Comparison of ENCODE assay signal across 12 cellular contexts in genomic region chr19:1093330-1093729, GRCh38. TPM values are rescaled to one million over a fixed set of nuclear protein-coding genes. Genes with fewer than 3 reads are reported as not detected.
DNase-seq lines count a peak whose midpoint lies in the region; ATAC-seq and TF ChIP-seq lines count a peak whose summit lies in the region.
"Had no signal": no experiment of that assay in that cellular context is flagged by ENCODE, and none has a peak within 500 bp of the region (broad histone marks: within the 10 kb centered on the region; RNA-seq: fewer than 3 reads in every experiment).

No MANE protein-coding gene starts in this region.

- no TSS peak for BruUV-seq in Panc1 (replicated peaks; lab: Mats Ljungman, UMichigan)

- no peaks in the 10 kb centered on the region for H3K27me3 Mint-ChIP-seq in activated T-cell treated with anti-CD3 and anti-CD28 coated beads, Interleukin-2, amount 50 U/mL, for 4 hours (ENCODE audit: low read depth)
- H3K27me3 Mint-ChIP-seq in stimulated activated naive B cell treated with anti-CD40 and anti-IgM and Interleukin-4, amounts not matched to agents 10 μg/mL and 1 μg/mL and 100 μg/mL, for 72 hours = no peaks in the 10 kb centered on the region

- TF ChIP-seq CTCF in Panc1 (IDR thresholded peaks at IDR 0.05) (no peak), epithelial cell of proximal tubule (conservative IDR thresholded peaks at IDR 0.05; ENCODE audit: low read depth, low read length) (no peak), testis (IDR thresholded peaks at IDR 0.05) (no peak)

- 77 to 89% methylated on average over 15 of the region's 15 CpGs for WGBS in testis, 2 donors

- H3K4me1 ChIP-seq in Panc1 (ENCODE audit: control insufficient read depth, insufficient read depth, low read length) = peaks cover 15% of the 10 kb centered on the region
- peaks cover 12% of the 10 kb centered on the region for H3K4me1 ChIP-seq in testis

- POLR2A ChIA-PET in Panc1 (lab: Charles Lee) = interaction anchor here (0.9 kb wide), 1 partner anchor 10 kb away, joined by 3 read pairs; no protein-coding TSS in a partner anchor

- H3K4me3 ChIP-seq in Panc1 (ENCODE audit: low read depth in 2 of 2, low read length in 2 of 2) (peak overlapping the region; percentile 83 to 87), epithelial cell of proximal tubule (ENCODE audit: low read depth, low read length) (peak overlapping the region; percentile 98), testis (no peak overlapping the region)

- CTCF ChIA-PET in Panc1 (lab: Charles Lee) = no interaction called here

- no peak for ATAC-seq in activated T-cell treated with anti-CD3 and anti-CD28 coated beads, Interleukin-2, amount 50 U/mL, for 4 hours
- no peak for ATAC-seq in Panc1
- ATAC-seq in stimulated activated naive B cell treated with anti-CD40 and anti-IgM and Interleukin-4, amounts not matched to agents 10 μg/mL and 1 μg/mL and 100 μg/mL, for 72 hours (replicated peaks) = no peak

- intact Hi-C loops in Panc1 (cut with micrococcal nuclease; ENCODE audit: unreplicated experiment) = no loop called here
- intact Hi-C loops in testis (cut with DNase I; ENCODE audit: low total_unique reads) = no loop called here

- in situ Hi-C loops in Panc1 (cut with HindIII; ENCODE audit: low pct_unique_long_range_greater_than_20kb, low sequenced_read_pairs) = no loop called here

- no peaks in the 10 kb centered on the region for H3K27me3 ChIP-seq in Panc1 (ENCODE audit: control insufficient read depth, insufficient read depth, low read length)
- no peaks in the 10 kb centered on the region for H3K27me3 ChIP-seq in testis

- H3K9me3 ChIP-seq in Panc1 (ENCODE audit: control insufficient read depth, insufficient read depth, low read depth, low read length) = no peaks in the 10 kb centered on the region
- no peaks in the 10 kb centered on the region for H3K9me3 ChIP-seq in testis

- H3K36me3 ChIP-seq in Panc1 (ENCODE audit: control insufficient read depth, insufficient read depth, low read length) (no peaks in the 10 kb centered on the region; the same call in none of the 2 replicates), testis (ENCODE audit: low read depth, missing control alignments) (no peaks in the 10 kb centered on the region)

- H3K4me1 Mint-ChIP-seq in activated T-cell treated with anti-CD3 and anti-CD28 coated beads, Interleukin-2, amount 50 U/mL, for 4 hours (ENCODE audit: low read depth) = peaks cover 48% of the 10 kb centered on the region
- H3K4me1 Mint-ChIP-seq in stimulated activated naive B cell treated with anti-CD40 and anti-IgM and Interleukin-4, amounts not matched to agents 10 μg/mL and 1 μg/mL and 100 μg/mL, for 72 hours = peaks cover 29 to 44% of the 10 kb centered on the region in 2 donors

- peaks cover 3% of the 10 kb centered on the region for H3K36me3 Mint-ChIP-seq in activated T-cell treated with anti-CD3 and anti-CD28 coated beads, Interleukin-2, amount 50 U/mL, for 4 hours (ENCODE audit: insufficient read depth)
- H3K36me3 Mint-ChIP-seq in stimulated activated naive B cell treated with anti-CD40 and anti-IgM and Interleukin-4, amounts not matched to agents 10 μg/mL and 1 μg/mL and 100 μg/mL, for 72 hours = peaks cover 27 to 33% of the 10 kb centered on the region in 2 donors

- DNase-seq in activated T-cell treated with anti-CD3 and anti-CD28 coated beads, Interleukin-2, amount 50 U/mL, for 4 hours = no peak
- no peak for DNase-seq in activated T-cell treated with anti-CD3 and anti-CD28 coated beads for 4 hours
- no peak for DNase-seq in Panc1 (ENCODE audit: low read depth, low spot score)
- no peak for DNase-seq in epithelial cell of proximal tubule (ENCODE audit: low read depth)
- no peak for DNase-seq in stimulated activated naive B cell treated with anti-CD40 and anti-IgM and Interleukin-4, amounts not matched to agents 10 μg/mL and 1 μg/mL and 100 μg/mL, for 72 hours
- no peak for DNase-seq in central memory CD4-positive, alpha-beta T cell
- no peak for DNase-seq in NCI-H146 treated with DMSO at 0.1 percent for 48 hours (lab: John Stamatoyannopoulos, UW; ENCODE audit: unreplicated experiment)
- no peak for DNase-seq in testis
- DNase-seq: activated gamma-delta T cell, C1 segment of cervical spinal cord, NCI-H2227 treated with DMSO at 0.1 percent for 48 hours, occipital lobe had no signal

- H3K9me3 Mint-ChIP-seq in activated T-cell treated with anti-CD3 and anti-CD28 coated beads, Interleukin-2, amount 50 U/mL, for 4 hours = no peaks in the 10 kb centered on the region
- no peaks in the 10 kb centered on the region for H3K9me3 Mint-ChIP-seq in stimulated activated naive B cell treated with anti-CD40 and anti-IgM and Interleukin-4, amounts not matched to agents 10 μg/mL and 1 μg/mL and 100 μg/mL, for 72 hours

- TF ChIP-seq POLR2A in testis (IDR thresholded peaks at IDR 0.05) = no peak

- H3K27ac Mint-ChIP-seq in stimulated activated naive B cell treated with anti-CD40 and anti-IgM and Interleukin-4, amounts not matched to agents 10 μg/mL and 1 μg/mL and 100 μg/mL, for 72 hours = peak overlapping the region; percentile 56

- peak overlapping the region; percentile 92 for H3K4me3 Mint-ChIP-seq in activated T-cell treated with anti-CD3 and anti-CD28 coated beads, Interleukin-2, amount 50 U/mL, for 4 hours
- peak overlapping the region; percentile 94 to 96 for H3K4me3 Mint-ChIP-seq in stimulated activated naive B cell treated with anti-CD40 and anti-IgM and Interleukin-4, amounts not matched to agents 10 μg/mL and 1 μg/mL and 100 μg/mL, for 72 hours

- H3K27ac ChIP-seq in Panc1 (ENCODE audit: low read length) (peak overlapping the region; percentile 87), testis (no peak overlapping the region)

RNA-seq across cellular contexts. Expression of gene POLR2E, which starts 1.8 kb away (rescaled TPM):
- 100 to 1,000 TPM; 303 to 380 (median 323) TPM for total RNA-seq in activated T-cell treated with anti-CD3 and anti-CD28 coated beads, Interleukin-2, amount 50 U/mL, for 4 hours
- 279 TPM for total RNA-seq in Panc1 (2021; ENCODE audit: unreplicated experiment)
- 538 TPM for polyA plus RNA-seq in Panc1 (2012; ENCODE audit: insufficient read length)
- 248 and 349 TPM in 2 replicates for total RNA-seq in epithelial cell of proximal tubule
- 100 to 1,000 TPM in 1 of 2 donors, 10 to 100 TPM in 1; 96.5 to 143 TPM for total RNA-seq in testis
- 246 TPM for polyA plus RNA-seq in testis (ENCODE audit: insufficient read depth, low read depth, low replicate concordance)

RNA-seq across cellular contexts. Expression of gene GPX4, which starts 10.5 kb away (rescaled TPM):
- 100 to 1,000 TPM; 148 to 165 (median 162) TPM for total RNA-seq in activated T-cell treated with anti-CD3 and anti-CD28 coated beads, Interleukin-2, amount 50 U/mL, for 4 hours
- total RNA-seq in Panc1 (2021; ENCODE audit: unreplicated experiment) (577 TPM), epithelial cell of proximal tubule (457 and 656 TPM in 2 replicates), testis (1,000 to 10,000 TPM; 1,153 to 1,773 TPM)
- polyA plus RNA-seq in Panc1 (2012; ENCODE audit: insufficient read length) = 1,363 TPM
- 1,893 TPM for polyA plus RNA-seq in testis (ENCODE audit: insufficient read depth, low read depth, low replicate concordance)

RNA-seq across cellular contexts. Expression of gene ARHGAP45, which starts 26.4 kb away (rescaled TPM):
- 100 to 1,000 TPM; 128 to 133 (median 133) TPM for total RNA-seq in activated T-cell treated with anti-CD3 and anti-CD28 coated beads, Interleukin-2, amount 50 U/mL, for 4 hours
- 27.8 TPM for total RNA-seq in Panc1 (2021; ENCODE audit: unreplicated experiment)
- polyA plus RNA-seq in Panc1 (2012; ENCODE audit: insufficient read length) = 34.5 TPM
- 6.2 and 6.7 TPM in 2 replicates for total RNA-seq in epithelial cell of proximal tubule
- total RNA-seq in testis = 10 to 100 TPM; 20.7 to 31.7 TPM
- 14.1 TPM for polyA plus RNA-seq in testis (ENCODE audit: insufficient read depth, low read depth, low replicate concordance)

RNA-seq across cellular contexts. Expression of gene ABCA7, which starts 53.4 kb away (rescaled TPM):
- 1 to 10 TPM; 7.1 to 8.7 (median 8.6) TPM for total RNA-seq in activated T-cell treated with anti-CD3 and anti-CD28 coated beads, Interleukin-2, amount 50 U/mL, for 4 hours
- total RNA-seq in Panc1 (2021; ENCODE audit: unreplicated experiment) (47.5 TPM), epithelial cell of proximal tubule (4.3 and 9.7 TPM in 2 replicates), testis (10 to 100 TPM; 12.1 to 14.6 TPM)
- 52.0 TPM for polyA plus RNA-seq in Panc1 (2012; ENCODE audit: insufficient read length)
- 7.3 TPM for polyA plus RNA-seq in testis (ENCODE audit: insufficient read depth, low read depth, low replicate concordance)

Comparison
In these comparisons a context has a peak if more than half of its experiments do, and no peak if none do; other contexts are left out.
1. H3K4me3 ChIP-seq: peak in Panc1 (2 of 2) and epithelial cell of proximal tubule (single experiment); none in testis (0 of 2).